Comparison of ENCODE assay signal across 9 cellular contexts in genomic region chr5:140351609-140352334, GRCh38. TPM values are rescaled to one million over a fixed set of nuclear protein-coding genes. Genes with fewer than 3 reads are reported as not detected.
A peak's percentile ranks its signal among the peaks of the same experiment; 100 is the strongest.
DNase-seq lines count a peak whose midpoint lies in the region; ATAC-seq, FAIRE-seq and TF ChIP-seq lines count a peak whose summit lies in the region.
"Had no signal": no experiment of that assay in that cellular context is flagged by ENCODE, and none has a peak within 500 bp of the region (broad histone marks: within the 10 kb centered on the region; RNA-seq: fewer than 3 reads in every experiment).

No MANE protein-coding gene starts in this region.

- no peaks in the 10 kb centered on the region for H3K36me3 Mint-ChIP-seq in activated B cell treated with CpG ODN at 0.5 μM for 24 hours (ENCODE audit: low read depth)
- H3K36me3 Mint-ChIP-seq in naive B cell: no peaks in the 10 kb centered on the region

- H3K4me3 ChIP-seq in endothelial cell of umbilical vein (replicated peaks in 1 of 3; ENCODE audit: insufficient read depth in 1 of 3, low read depth in 1 of 3, low read length in 3 of 3): no peak overlapping the region

- H4K20me1 ChIP-seq in endothelial cell of umbilical vein (replicated peaks; ENCODE audit: control insufficient read depth, extremely low read depth, insufficient read depth, low read length): no peaks in the 10 kb centered on the region

- CTCF ChIA-PET in activated B cell treated with CpG ODN at 0.5 μM for 24 hours (lab: Charles Lee): interaction anchor here (0.6 to 14.6 kb wide), 27 partner anchors 7 to 369 kb away, joined by 3 to 347 read pairs (median 4); partner anchors contain the start of genes PFDN1 and SLC4A9
- CTCF ChIA-PET in endothelial cell of umbilical vein (lab: Charles Lee): interaction anchor here (0.6 to 16.7 kb wide), 33 partner anchors 9 to 368 kb away, joined by 3 to 1214 read pairs (median 5); partner anchors contain the start of gene SLC4A9

- BruUV-seq in endothelial cell of umbilical vein (replicated peaks; lab: Mats Ljungman, UMichigan): no TSS peak

- H3K27me3 Mint-ChIP-seq in activated B cell treated with CpG ODN at 0.5 μM for 24 hours (peaks cover 5% of the 10 kb centered on the region), naive B cell (peaks cover 0 to 17% (median 6%) of the 10 kb centered on the region in 3 donors)

- H3K4me1 ChIP-seq in endothelial cell of umbilical vein (ENCODE audit: control insufficient read depth, extremely low read depth, insufficient read depth, low read length): peaks cover 16% of the 10 kb centered on the region

- peaks cover 21% of the 10 kb centered on the region for H3K4me1 Mint-ChIP-seq in activated B cell treated with CpG ODN at 0.5 μM for 24 hours
- H3K4me1 Mint-ChIP-seq in naive B cell: peaks cover 18 to 28% (median 24%) of the 10 kb centered on the region in 3 donors

- no peaks in the 10 kb centered on the region for H3K27me3 ChIP-seq in endothelial cell of umbilical vein (ENCODE audit: control insufficient read depth in 2 of 2, insufficient read depth in 2 of 2, low read length in 2 of 2)

- no peaks in the 10 kb centered on the region for H3K9me1 ChIP-seq in endothelial cell of umbilical vein (replicated peaks; ENCODE audit: control insufficient read depth, extremely low read depth, insufficient read depth, low read length)

- POLR2A ChIA-PET in activated B cell treated with CpG ODN at 0.5 μM for 24 hours (lab: Charles Lee) (interaction anchor here (0.7 to 1.0 kb wide), 2 partner anchors 107 to 108 kb away, joined by 5 to 6 read pairs; no protein-coding TSS in a partner anchor), endothelial cell of umbilical vein (lab: Charles Lee) (no interaction called here)

- peak; percentile 48 for DNase-seq in activated T-cell treated with anti-CD3 and anti-CD28 coated beads for 24 hours (ENCODE audit: low read depth)
- DNase-seq in activated T-cell treated with anti-CD3 and anti-CD28 coated beads, Interleukin-2, amount 50 U/mL, for 1 hour: no peak
- DNase-seq in NCI-H2107 (lab: John Stamatoyannopoulos, UW): peak; percentile 25
- DNase-seq in activated B cell treated with CpG ODN at 0.5 μM for 24 hours: no peak
- peak; percentile 79 for DNase-seq in endothelial cell of umbilical vein (ENCODE audit: low read depth, low spot score)
- peak; percentile 72 for DNase-seq in naive B cell

- H3K9me3 Mint-ChIP-seq in activated B cell treated with CpG ODN at 0.5 μM for 24 hours (no peaks in the 10 kb centered on the region), naive B cell (peaks cover 0 to 1% (median 0%) of the 10 kb centered on the region in 7 donors)

- H3K4me3 Mint-ChIP-seq in activated B cell treated with CpG ODN at 0.5 μM for 24 hours: no peak overlapping the region
- no peak overlapping the region for H3K4me3 Mint-ChIP-seq in naive B cell

- dilution Hi-C loops in endothelial cell of umbilical vein (cut with MboI; ENCODE audit: extremely low pct_ligation_motif_present, low sequenced_read_pairs): no loop called here

- no peak overlapping the region for H3K27ac ChIP-seq in endothelial cell of umbilical vein (ENCODE audit: insufficient read depth, low read depth, low read length)

- no peak overlapping the region for H3K4me2 ChIP-seq in endothelial cell of umbilical vein (ENCODE audit: insufficient read depth, low read length)

- intact Hi-C loops in activated B cell treated with CpG ODN at 0.5 μM for 24 hours (cut with micrococcal nuclease) (loop anchor here (1.0 kb wide), 2 partner anchors 107 to 111 kb away; no protein-coding TSS in a partner anchor), endothelial cell of umbilical vein (cut with micrococcal nuclease) (loop anchor here (1.0 kb wide), 1 partner anchor 107 kb away; no protein-coding TSS in a partner anchor)

- TF ChIP-seq CTCF in activated B cell treated with CpG ODN at 0.5 μM for 24 hours (IDR thresholded peaks at IDR 0.05) (peak; percentile 62), endothelial cell of umbilical vein (IDR thresholded peaks at IDR 0.05; ENCODE audit: extremely low read depth in 1 of 2, insufficient read depth in 1 of 2, low read depth in 1 of 2, low read length in 2 of 2) (peak; percentile 70 to 71)

- peak overlapping the region; percentile 15 for H2AFZ ChIP-seq in endothelial cell of umbilical vein (ENCODE audit: low read depth, low read length)

- no peak for TF ChIP-seq POLR2A in endothelial cell of umbilical vein (IDR thresholded peaks at IDR 0.05; ENCODE audit: low read depth, low read length)

- ATAC-seq in HG02610 (IDR thresholded peaks at IDR 0.05; ENCODE audit: unreplicated experiment): peak; percentile 70
- peak; percentile 74 for ATAC-seq in activated B cell treated with CpG ODN at 0.5 μM for 24 hours (ENCODE audit: low read depth)
- ATAC-seq in naive B cell (ENCODE audit: low read depth in 2 of 2): peak; percentile 86 to 88
- no peak for ATAC-seq in GM18517 (IDR thresholded peaks at IDR 0.05; ENCODE audit: unreplicated experiment)

- H3K9ac ChIP-seq in endothelial cell of umbilical vein (replicated peaks; ENCODE audit: extremely low read depth, insufficient read depth, low read length): no peak overlapping the region

- H3K79me2 ChIP-seq in endothelial cell of umbilical vein (ENCODE audit: control insufficient read depth, insufficient read depth, low read length): no peaks in the 10 kb centered on the region

- H3K36me3 ChIP-seq in endothelial cell of umbilical vein (ENCODE audit: control insufficient read depth in 2 of 2, extremely low read depth in 1 of 2, insufficient read depth in 2 of 2, low read length in 2 of 2): no peaks in the 10 kb centered on the region

- no peaks in the 10 kb centered on the region for H3K9me3 ChIP-seq in endothelial cell of umbilical vein (replicated peaks; ENCODE audit: control insufficient read depth, insufficient read depth, low read length)

- H3K27ac Mint-ChIP-seq in activated B cell treated with CpG ODN at 0.5 μM for 24 hours (no peak overlapping the region), naive B cell (no peak overlapping the region)

- FAIRE-seq in endothelial cell of umbilical vein (lab: Jason Lieb, UNC): peak; percentile 87

TF ChIP-seq in endothelial cell of umbilical vein, 7 proteins besides CTCF, POLR2A, EP300 and RAD21 (continues in another document):
- TF ChIP-seq JUN (IDR thresholded peaks at IDR 0.05; ENCODE audit: borderline replicate concordance, insufficient read depth, insufficient read length, low read depth) (no peak), GATA2 (IDR thresholded peaks at IDR 0.05; ENCODE audit: insufficient read depth, insufficient read length, low read depth, low read length) (no peak), POLR2AphosphoS5 (IDR thresholded peaks at IDR 0.05; ENCODE audit: insufficient read depth, low read depth, low read length) (no peak), FOS (IDR thresholded peaks at IDR 0.05; ENCODE audit: borderline replicate concordance, insufficient read depth, low read length) (no peak), EZH2 (IDR thresholded peaks at IDR 0.05; ENCODE audit: borderline replicate concordance, low read depth, low read length, severe bottlenecking) (no peak), MYC (IDR thresholded peaks at IDR 0.05; ENCODE audit: low read depth, low read length) (no peak)

RNA-seq across cellular contexts. Expression of gene HBEGF, which starts 5.4 kb away (rescaled TPM):
- 0.22 and 0.49 TPM in 2 replicates for total RNA-seq in activated B cell treated with CpG ODN at 0.5 μM for 24 hours
- 33.2 and 35.3 TPM in 2 replicates for total RNA-seq in endothelial cell of umbilical vein
- 62.9 and 79.8 TPM in 2 replicates for polyA plus RNA-seq in endothelial cell of umbilical vein
- polyA plus RNA-seq in endothelial cell of umbilical vein (2011; cell fraction: cytosol; rRNA removed): 79.4 and 88.5 TPM in 2 replicates
- 126 and 162 TPM in 2 replicates for polyA plus RNA-seq in endothelial cell of umbilical vein (2011; cell fraction: nucleus; rRNA removed)
- polyA plus RNA-seq in endothelial cell of umbilical vein (2012): 38.6 and 57.3 TPM in 2 replicates
- 33.7 and 35.1 TPM in 2 replicates for polyA minus RNA-seq in endothelial cell of umbilical vein
- polyA minus RNA-seq in endothelial cell of umbilical vein (2011; cell fraction: cytosol; rRNA and poly(A)+ RNA removed): 1.2 TPM
- 54.6 and 68.6 TPM in 2 replicates for polyA minus RNA-seq in endothelial cell of umbilical vein (2011; cell fraction: nucleus; rRNA and poly(A)+ RNA removed)
- polyA plus RNA-seq in naive B cell (ENCODE audit: low read depth in 6 of 6): under 1 TPM in 1 of 6 donors, not detected in 5; 0.19 TPM

RNA-seq across cellular contexts. Expression of gene SLC4A9, which starts 8.2 kb away (rescaled TPM):
- total RNA-seq in activated B cell treated with CpG ODN at 0.5 μM for 24 hours (not detected in 2 replicates), endothelial cell of umbilical vein (not detected in 2 replicates)
- polyA plus RNA-seq in endothelial cell of umbilical vein (not detected in 2 replicates), naive B cell (ENCODE audit: low read depth in 6 of 6) (not detected)
- 0.06 TPM in 1 of 2 replicates, not detected in the other for polyA plus RNA-seq in endothelial cell of umbilical vein (2011; cell fraction: cytosol; rRNA removed)
- polyA plus RNA-seq in endothelial cell of umbilical vein (2011; cell fraction: nucleus; rRNA removed): 0.09 and 0.22 TPM in 2 replicates
- not detected in 2 replicates for polyA plus RNA-seq in endothelial cell of umbilical vein (2012)
- polyA minus RNA-seq in endothelial cell of umbilical vein: not detected in 2 replicates
- polyA minus RNA-seq in endothelial cell of umbilical vein (2011; cell fraction: cytosol; rRNA and poly(A)+ RNA removed): not detected
- polyA minus RNA-seq in endothelial cell of umbilical vein (2011; cell fraction: nucleus; rRNA and poly(A)+ RNA removed): not detected in 2 replicates
- total RNA-seq: pulmonary artery endothelial cell had no signal

RNA-seq across cellular contexts. Expression of gene PFDN1, which starts 48.9 kb away (rescaled TPM):
- total RNA-seq in activated B cell treated with CpG ODN at 0.5 μM for 24 hours (38.2 and 38.4 TPM in 2 replicates), endothelial cell of umbilical vein (107 and 108 TPM in 2 replicates)
- polyA plus RNA-seq in endothelial cell of umbilical vein (156 and 158 TPM in 2 replicates), naive B cell (ENCODE audit: low read depth in 6 of 6) (100 to 1,000 TPM; 110 to 269 (median 140) TPM)
- 180 and 203 TPM in 2 replicates for polyA plus RNA-seq in endothelial cell of umbilical vein (2011; cell fraction: cytosol; rRNA removed)
- 69.6 and 71.7 TPM in 2 replicates for polyA plus RNA-seq in endothelial cell of umbilical vein (2011; cell fraction: nucleus; rRNA removed)
- 141 and 266 TPM in 2 replicates for polyA plus RNA-seq in endothelial cell of umbilical vein (2012)
- 115 and 149 TPM in 2 replicates for polyA minus RNA-seq in endothelial cell of umbilical vein
- polyA minus RNA-seq in endothelial cell of umbilical vein (2011; cell fraction: cytosol; rRNA and poly(A)+ RNA removed): 25.7 TPM
- 29.2 and 44.5 TPM in 2 replicates for polyA minus RNA-seq in endothelial cell of umbilical vein (2011; cell fraction: nucleus; rRNA and poly(A)+ RNA removed)

RNA-seq across cellular contexts. Expression of gene ANKHD1, which starts 49.9 kb away (rescaled TPM):
- total RNA-seq in activated B cell treated with CpG ODN at 0.5 μM for 24 hours (166 and 187 TPM in 2 replicates), endothelial cell of umbilical vein (87.0 and 92.4 TPM in 2 replicates)
- polyA plus RNA-seq in endothelial cell of umbilical vein (54.8 and 56.1 TPM in 2 replicates), naive B cell (ENCODE audit: low read depth in 6 of 6) (10 to 100 TPM; 53.3 to 88.7 (median 62.5) TPM)
- polyA plus RNA-seq in endothelial cell of umbilical vein (2011; cell fraction: cytosol; rRNA removed): 41.6 and 43.0 TPM in 2 replicates
- polyA plus RNA-seq in endothelial cell of umbilical vein (2011; cell fraction: nucleus; rRNA removed): 156 and 175 TPM in 2 replicates
- polyA plus RNA-seq in endothelial cell of umbilical vein (2012): 46.3 and 54.2 TPM in 2 replicates
- 155 and 170 TPM in 2 replicates for polyA minus RNA-seq in endothelial cell of umbilical vein
- 39.7 TPM for polyA minus RNA-seq in endothelial cell of umbilical vein (2011; cell fraction: cytosol; rRNA and poly(A)+ RNA removed)
- 173 and 218 TPM in 2 replicates for polyA minus RNA-seq in endothelial cell of umbilical vein (2011; cell fraction: nucleus; rRNA and poly(A)+ RNA removed)

Comparison
In these comparisons a context has a peak if more than half of its experiments do, and no peak if none do; other contexts are left out.
1. DNase-seq: peak in activated T-cell treated with anti-CD3 and anti-CD28 coated beads for 24 hours (single experiment), NCI-H2107 (single experiment), endothelial cell of umbilical vein (single experiment) and naive B cell (single experiment); none in activated T-cell treated with anti-CD3 and anti-CD28 coated beads, Interleukin-2, amount 50 U/mL, for 1 hour (single experiment) and activated B cell treated with CpG ODN at 0.5 μM for 24 hours (single experiment).
2. RNA of gene HBEGF, which starts 5.4 kb away (total RNA-seq): 33.2 to 35.3 TPM in endothelial cell of umbilical vein; 0.22 to 0.49 TPM in activated B cell treated with CpG ODN at 0.5 μM for 24 hours; every median in the first group is over 10 times any median in the second.